Comparison of ENCODE assay signal across 14 cellular contexts in genomic region chr3:131560795-131561194, GRCh38. TPM values are rescaled to one million over a fixed set of nuclear protein-coding genes. Genes with fewer than 3 reads are reported as not detected.
A peak's percentile ranks its signal among the peaks of the same experiment; 100 is the strongest.
DNase-seq lines count a peak whose midpoint lies in the region; ATAC-seq, FAIRE-seq and TF ChIP-seq lines count a peak whose summit lies in the region.
"Had no signal": no experiment of that assay in that cellular context is flagged by ENCODE, and none has a peak within 500 bp of the region (broad histone marks: within the 10 kb centered on the region; RNA-seq: fewer than 3 reads in every experiment).

No MANE protein-coding gene starts in this region.

- peaks cover 7% of the 10 kb centered on the region for H3K27me3 Mint-ChIP-seq in nephron (ENCODE audit: low read depth)
- H3K27me3 Mint-ChIP-seq in stimulated activated memory B cell treated with anti-CD40 and anti-IgM and Interleukin-4, amounts not matched to agents 10 μg/mL and 1 μg/mL and 100 μg/mL, for 72 hours, result peaks cover 16% of the 10 kb centered on the region

- ATAC-seq in HG02885 (IDR thresholded peaks at IDR 0.05; ENCODE audit: poor library complexity, unreplicated experiment), result peak; percentile 56
- peak; percentile 7 for ATAC-seq in stimulated activated memory B cell treated with anti-CD40 and anti-IgM and Interleukin-4, amounts not matched to agents 10 μg/mL and 1 μg/mL and 100 μg/mL, for 72 hours
- ATAC-seq in HG02981 (IDR thresholded peaks at IDR 0.05; ENCODE audit: unreplicated experiment), result no peak
- ATAC-seq: GM23338, K562 had no signal

- TF ChIP-seq POLR2A in GM12892 (IDR thresholded peaks at IDR 0.05; ENCODE audit: low read depth, low read length), result no peak

- peak overlapping the region in 2 of 3 experiments; percentile 58 to 70 for H3K27ac Mint-ChIP-seq in nephron
- H3K27ac Mint-ChIP-seq in stimulated activated memory B cell treated with anti-CD40 and anti-IgM and Interleukin-4, amounts not matched to agents 10 μg/mL and 1 μg/mL and 100 μg/mL, for 72 hours, result no peak overlapping the region
- H3K27ac Mint-ChIP-seq: CD4-positive, CD25-positive, alpha-beta regulatory T cell had no signal

- no peak for DNase-seq in GM12892 (ENCODE audit: insufficient read length)
- no peak for DNase-seq in NOMO-1 (lab: John Stamatoyannopoulos, UW; ENCODE audit: unreplicated experiment in 2 of 2)
- DNase-seq in NCI-H345 (lab: John Stamatoyannopoulos, UW), result no peak
- DNase-seq: ACHN; CD4-positive, CD25-positive, alpha-beta regulatory T cell; DMS53; GF-D8; H7 had no signal

- no peaks in the 10 kb centered on the region for H3K36me3 Mint-ChIP-seq in nephron (ENCODE audit: low read depth)
- H3K36me3 Mint-ChIP-seq in stimulated activated memory B cell treated with anti-CD40 and anti-IgM and Interleukin-4, amounts not matched to agents 10 μg/mL and 1 μg/mL and 100 μg/mL, for 72 hours, result no peaks in the 10 kb centered on the region
- H3K36me3 Mint-ChIP-seq: CD4-positive, CD25-positive, alpha-beta regulatory T cell had no signal

- FAIRE-seq in GM12892 (lab: Jason Lieb, UNC), result peak; percentile 81
- FAIRE-seq: K562 had no signal

- no peak overlapping the region for H3K4me3 Mint-ChIP-seq in nephron
- no peak overlapping the region for H3K4me3 Mint-ChIP-seq in stimulated activated memory B cell treated with anti-CD40 and anti-IgM and Interleukin-4, amounts not matched to agents 10 μg/mL and 1 μg/mL and 100 μg/mL, for 72 hours
- H3K4me3 Mint-ChIP-seq: CD4-positive, CD25-positive, alpha-beta regulatory T cell; GM23338 had no signal

- H3K9me3 Mint-ChIP-seq in nephron, result no peaks in the 10 kb centered on the region
- no peaks in the 10 kb centered on the region for H3K9me3 Mint-ChIP-seq in stimulated activated memory B cell treated with anti-CD40 and anti-IgM and Interleukin-4, amounts not matched to agents 10 μg/mL and 1 μg/mL and 100 μg/mL, for 72 hours
- H3K9me3 Mint-ChIP-seq: GM23338 had no signal

- peaks cover 7% of the 10 kb centered on the region for H3K4me1 Mint-ChIP-seq in nephron
- no peaks in the 10 kb centered on the region for H3K4me1 Mint-ChIP-seq in stimulated activated memory B cell treated with anti-CD40 and anti-IgM and Interleukin-4, amounts not matched to agents 10 μg/mL and 1 μg/mL and 100 μg/mL, for 72 hours
- H3K4me1 Mint-ChIP-seq: CD4-positive, CD25-positive, alpha-beta regulatory T cell had no signal

- TF ChIP-seq CTCF in nephron (IDR thresholded peaks at IDR 0.05; ENCODE audit: unreplicated experiment in 3 of 3), result no peak

RNA-seq across cellular contexts. Expression of gene MRPL3, which starts 58.0 kb away (rescaled TPM):
- 127 TPM for polyA plus RNA-seq in GM12892 (2012; ENCODE audit: missing spikeins)
